Comparison of ENCODE assay signal across 16 cellular contexts in the genomic region with DNA sequence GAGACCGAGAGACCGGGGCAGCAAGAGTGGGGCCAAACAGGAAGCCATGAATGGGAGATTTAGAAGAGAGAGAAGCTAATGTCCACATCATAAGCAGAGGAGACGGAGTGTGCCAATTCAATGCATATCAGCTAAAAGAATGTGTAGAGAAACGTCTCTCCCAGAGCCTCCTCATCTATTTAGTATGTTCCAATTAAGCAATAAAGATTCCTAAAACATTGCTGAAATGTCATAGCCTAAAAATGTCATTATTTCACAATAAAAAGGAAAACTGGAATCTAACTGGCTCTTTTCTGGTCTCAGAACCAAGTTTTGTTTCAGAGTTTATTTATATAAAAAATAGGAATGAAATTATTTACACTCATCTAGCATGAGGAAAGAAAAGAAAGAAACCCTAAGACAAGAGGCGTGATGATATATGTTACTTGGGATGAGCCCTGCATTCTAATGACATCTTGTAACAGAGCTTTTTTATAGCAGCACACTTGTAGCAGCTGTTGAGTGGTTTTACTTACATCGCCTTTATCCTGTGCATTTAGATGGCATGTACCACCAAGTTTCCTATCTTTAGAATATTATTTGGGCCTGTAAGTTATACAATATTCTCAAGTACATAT.
DNase-seq lines count a peak whose midpoint lies in the region; ATAC-seq and TF ChIP-seq lines count a peak whose summit lies in the region.
"Had no signal": no experiment of that assay in that cellular context is flagged by ENCODE, and none has a peak within 500 bp of the region (broad histone marks: within the 10 kb centered on the region; RNA-seq: fewer than 3 reads in every experiment).

No MANE protein-coding gene starts in this region.

- no peaks in the 10 kb centered on the region for H3K27me3 Mint-ChIP-seq in HFFc6 (ENCODE audit: insufficient read depth)

- peak overlapping the region; percentile 83 for H3K27ac ChIP-seq in thoracic aorta
- H3K27ac ChIP-seq: pancreas had no signal

- H3K4me1 Mint-ChIP-seq in HFFc6 (ENCODE audit: low read depth) = peaks cover 83% of the 10 kb centered on the region

- peak overlapping the region; percentile 50 for H3K4me3 Mint-ChIP-seq in HFFc6

- peak; percentile 85 for DNase-seq in HFFc6
- peak; percentile 41 for DNase-seq in astrocyte of the hippocampus (ENCODE audit: low read depth, low spot score)
- peak; percentile 14 for DNase-seq in left kidney (ENCODE audit: low read depth, low spot score)
- no peak for DNase-seq in thoracic aorta (ENCODE audit: low spot score)
- no peak for DNase-seq in HEK293T (ENCODE audit: extremely low spot score)
- no peak for DNase-seq in NCI-H2196 treated with DMSO at 0.1 percent for 48 hours (lab: John Stamatoyannopoulos, UW; ENCODE audit: unreplicated experiment)
- DNase-seq: activated CD4-positive, alpha-beta T cell treated with anti-CD3 and anti-CD28 coated beads, Interleukin-2, amount 50 U/mL, for 1 hour; activated gamma-delta T cell; cortex of kidney; left colon; NCI-H2029 treated with DMSO at 0.1 percent for 48 hours; pancreas; stimulated activated CD4-positive, alpha-beta T cell treated with anti-CD3 and anti-CD28 coated beads, Interleukin-4, amount 100 ng/mL, for 1 hour; stimulated activated naive CD4-positive, alpha-beta T cell treated with Interleukin-2 at 50 U/mL for 16 hours had no signal

- H3K4me1 ChIP-seq in thoracic aorta (ENCODE audit: control insufficient read depth in 1 of 2, low read depth in 2 of 2) = peaks cover 23 to 38% of the 10 kb centered on the region in 2 donors
- H3K4me1 ChIP-seq: pancreas had no signal

- ATAC-seq in thoracic aorta (ENCODE audit: insufficient number of reproducible peaks, low FRiP score, low read depth) (no peak), GM19455 (IDR thresholded peaks at IDR 0.05; ENCODE audit: unreplicated experiment) (no peak)
- ATAC-seq: K562, left colon had no signal

- POLR2A ChIA-PET in HEK293T (lab: Yijun Ruan, JAX) = no interaction called here

- H3K9me3 Mint-ChIP-seq in HFFc6 = no peaks in the 10 kb centered on the region

- TF ChIP-seq CTCF in HFFc6 (IDR thresholded peaks at IDR 0.05) (no peak), thoracic aorta (IDR thresholded peaks at IDR 0.05) (no peak)

- no peak overlapping the region for H3K4me3 ChIP-seq in thoracic aorta
- H3K4me3 ChIP-seq: K562, pancreas had no signal

- H3K36me3 ChIP-seq in thoracic aorta = no peaks in the 10 kb centered on the region
- H3K36me3 ChIP-seq: pancreas had no signal

- H3K36me3 Mint-ChIP-seq in HFFc6 (ENCODE audit: low read depth) = peaks cover 24% of the 10 kb centered on the region

- CTCF ChIA-PET in HEK293T (lab: Yijun Ruan, JAX) = no interaction called here

- no peaks in the 10 kb centered on the region for H3K9me3 ChIP-seq in thoracic aorta
- H3K9me3 ChIP-seq: pancreas had no signal

- H3K27me3 ChIP-seq in thoracic aorta (replicated peaks; ENCODE audit: insufficient read depth) = no peaks in the 10 kb centered on the region
- H3K27me3 ChIP-seq: pancreas had no signal

- peak overlapping the region; percentile 89 for H3K27ac Mint-ChIP-seq in HFFc6

TF ChIP-seq in HEK293T, 16 proteins besides CTCF, POLR2A, EP300 and RAD21:
- TF ChIP-seq ARNT (IDR thresholded peaks at IDR 0.05) = no peak
- TF ChIP-seq TARDBP (IDR thresholded peaks at IDR 0.05) = no peak
- TF ChIP-seq CTBP1 (IDR thresholded peaks at IDR 0.05; ENCODE audit: borderline replicate concordance) = no peak
- no peak for TF ChIP-seq ELF4 (IDR thresholded peaks at IDR 0.05)
- TF ChIP-seq NFRKB (IDR thresholded peaks at IDR 0.05) = no peak
- TF ChIP-seq ZNF384 (IDR thresholded peaks at IDR 0.05) = no peak
- TF ChIP-seq FOXA1 (IDR thresholded peaks at IDR 0.05) = no peak
- no peak for TF ChIP-seq SP1 (IDR thresholded peaks at IDR 0.05)
- no peak for TF ChIP-seq LEF1 (IDR thresholded peaks at IDR 0.05; ENCODE audit: borderline replicate concordance)
- TF ChIP-seq, protein P1, sequence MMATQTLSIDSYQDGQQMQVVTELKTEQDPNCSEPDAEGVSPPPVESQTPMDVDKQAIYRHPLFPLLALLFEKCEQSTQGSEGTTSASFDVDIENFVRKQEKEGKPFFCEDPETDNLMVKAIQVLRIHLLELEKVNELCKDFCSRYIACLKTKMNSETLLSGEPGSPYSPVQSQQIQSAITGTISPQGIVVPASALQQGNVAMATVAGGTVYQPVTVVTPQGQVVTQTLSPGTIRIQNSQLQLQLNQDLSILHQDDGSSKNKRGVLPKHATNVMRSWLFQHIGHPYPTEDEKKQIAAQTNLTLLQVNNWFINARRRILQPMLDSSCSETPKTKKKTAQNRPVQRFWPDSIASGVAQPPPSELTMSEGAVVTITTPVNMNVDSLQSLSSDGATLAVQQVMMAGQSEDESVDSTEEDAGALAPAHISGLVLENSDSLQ (IDR thresholded peaks at IDR 0.05) = no peak
- no peak for TF ChIP-seq SUZ12 (IDR thresholded peaks at IDR 0.05)
- TF ChIP-seq HDGF (IDR thresholded peaks at IDR 0.05; ENCODE audit: borderline replicate concordance) = no peak
- no peak for TF ChIP-seq FOXK2 (IDR thresholded peaks at IDR 0.05)
- no peak for TF ChIP-seq L3MBTL2 (conservative IDR thresholded peaks at IDR 0.05)
- TF ChIP-seq BHLHE40 (IDR thresholded peaks at IDR 0.05; ENCODE audit: borderline replicate concordance) = no peak
TF ChIP-seq in HEK293T: peak in this region for 0.

Comparison
In these comparisons a context has a peak if more than half of its experiments do, and no peak if none do; other contexts are left out.
1. DNase-seq: peak in HFFc6 (single experiment), astrocyte of the hippocampus (single experiment) and left kidney (single experiment); none in thoracic aorta (single experiment), HEK293T (single experiment) and NCI-H2196 treated with DMSO at 0.1 percent for 48 hours (single experiment).